Comparison of ENCODE assay signal across 3 cellular contexts in the genomic region with DNA sequence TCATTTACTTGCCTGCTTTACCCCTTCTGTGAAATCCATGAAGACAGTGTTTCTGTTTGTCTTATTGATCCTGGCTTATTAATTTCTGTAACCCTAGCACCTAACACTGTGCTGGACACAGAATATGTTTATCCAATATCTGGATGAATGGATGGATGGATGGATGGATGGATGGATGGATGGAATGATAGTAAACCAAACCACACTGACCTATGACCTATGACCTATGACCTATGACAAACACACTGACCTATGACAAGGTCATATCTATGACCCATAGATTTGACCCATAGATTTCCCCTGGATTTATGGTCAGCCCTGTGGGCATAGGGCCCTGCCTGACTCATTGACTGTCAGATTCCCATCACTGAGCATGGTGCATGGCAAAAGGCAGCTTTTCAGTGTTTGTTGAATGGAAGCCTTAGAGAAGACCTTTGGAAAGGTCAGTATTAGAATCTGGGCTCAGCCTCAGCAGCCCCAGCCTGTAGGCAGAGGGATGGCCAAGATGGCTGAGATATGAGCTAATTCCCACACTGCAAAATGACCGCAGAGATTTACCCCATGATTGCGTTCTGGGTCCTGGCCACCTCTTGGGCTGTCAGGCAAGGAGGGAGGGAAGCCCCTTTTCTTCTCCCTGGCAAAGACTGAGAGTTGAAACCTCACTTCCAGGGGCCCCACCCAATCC.
A peak's percentile ranks its signal among the peaks of the same experiment; 100 is the strongest.
TF ChIP-seq lines count a peak whose summit lies in the region.

No MANE protein-coding gene starts in this region.

TF ChIP-seq in SK-N-SH, 30 proteins besides CTCF, POLR2A, EP300 and RAD21:
- no peak for TF ChIP-seq TEAD4 (IDR thresholded peaks at IDR 0.05; ENCODE audit: borderline replicate concordance, insufficient read depth)
- TF ChIP-seq GATA2 (CRISPR knock-in tag; IDR thresholded peaks at IDR 0.05) = peak; percentile 69

TF ChIP-seq in SK-N-SH treated with all-trans-retinoic acid at 6 μM for 48 hours, 23 proteins besides CTCF, POLR2A, EP300 and RAD21:
- TF ChIP-seq, protein P1, sequence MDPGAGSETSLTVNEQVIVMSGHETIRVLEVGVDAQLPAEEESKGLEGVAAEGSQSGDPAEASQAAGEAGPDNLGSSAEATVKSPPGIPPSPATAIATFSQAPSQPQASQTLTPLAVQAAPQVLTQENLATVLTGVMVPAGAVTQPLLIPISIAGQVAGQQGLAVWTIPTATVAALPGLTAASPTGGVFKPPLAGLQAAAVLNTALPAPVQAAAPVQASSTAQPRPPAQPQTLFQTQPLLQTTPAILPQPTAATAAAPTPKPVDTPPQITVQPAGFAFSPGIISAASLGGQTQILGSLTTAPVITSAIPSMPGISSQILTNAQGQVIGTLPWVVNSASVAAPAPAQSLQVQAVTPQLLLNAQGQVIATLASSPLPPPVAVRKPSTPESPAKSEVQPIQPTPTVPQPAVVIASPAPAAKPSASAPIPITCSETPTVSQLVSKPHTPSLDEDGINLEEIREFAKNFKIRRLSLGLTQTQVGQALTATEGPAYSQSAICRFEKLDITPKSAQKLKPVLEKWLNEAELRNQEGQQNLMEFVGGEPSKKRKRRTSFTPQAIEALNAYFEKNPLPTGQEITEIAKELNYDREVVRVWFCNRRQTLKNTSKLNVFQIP (CRISPR knock-in tag; IDR thresholded peaks at IDR 0.05; ENCODE audit: borderline replicate concordance, low read depth) = no peak
- TF ChIP-seq, protein P2, sequence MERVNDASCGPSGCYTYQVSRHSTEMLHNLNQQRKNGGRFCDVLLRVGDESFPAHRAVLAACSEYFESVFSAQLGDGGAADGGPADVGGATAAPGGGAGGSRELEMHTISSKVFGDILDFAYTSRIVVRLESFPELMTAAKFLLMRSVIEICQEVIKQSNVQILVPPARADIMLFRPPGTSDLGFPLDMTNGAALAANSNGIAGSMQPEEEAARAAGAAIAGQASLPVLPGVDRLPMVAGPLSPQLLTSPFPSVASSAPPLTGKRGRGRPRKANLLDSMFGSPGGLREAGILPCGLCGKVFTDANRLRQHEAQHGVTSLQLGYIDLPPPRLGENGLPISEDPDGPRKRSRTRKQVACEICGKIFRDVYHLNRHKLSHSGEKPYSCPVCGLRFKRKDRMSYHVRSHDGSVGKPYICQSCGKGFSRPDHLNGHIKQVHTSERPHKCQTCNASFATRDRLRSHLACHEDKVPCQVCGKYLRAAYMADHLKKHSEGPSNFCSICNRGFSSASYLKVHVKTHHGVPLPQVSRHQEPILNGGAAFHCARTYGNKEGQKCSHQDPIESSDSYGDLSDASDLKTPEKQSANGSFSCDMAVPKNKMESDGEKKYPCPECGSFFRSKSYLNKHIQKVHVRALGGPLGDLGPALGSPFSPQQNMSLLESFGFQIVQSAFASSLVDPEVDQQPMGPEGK (CRISPR knock-in tag; IDR thresholded peaks at IDR 0.05; ENCODE audit: borderline replicate concordance) = no peak
- TF ChIP-seq ZNF8 (CRISPR knock-in tag; IDR thresholded peaks at IDR 0.05) (no peak), CREB5 (CRISPR knock-in tag; IDR thresholded peaks at IDR 0.05; ENCODE audit: low read depth) (no peak), OSR1 (CRISPR knock-in tag; IDR thresholded peaks at IDR 0.05) (no peak), SNAI2 (CRISPR knock-in tag; IDR thresholded peaks at IDR 0.05) (no peak), GLIS3 (CRISPR knock-in tag; IDR thresholded peaks at IDR 0.05) (no peak), ZC3H10 (CRISPR knock-in tag; IDR thresholded peaks at IDR 0.05) (no peak), ZNF70 (CRISPR knock-in tag; IDR thresholded peaks at IDR 0.05) (no peak)

TF ChIP-seq in H1, 55 proteins besides CTCF, POLR2A, EP300 and RAD21:
- no peak for TF ChIP-seq RNF2 (IDR thresholded peaks at IDR 0.05; ENCODE audit: borderline replicate concordance, low read depth, low read length, missing control alignments, poor library complexity, severe bottlenecking)
- no peak for TF ChIP-seq SUZ12 (IDR thresholded peaks at IDR 0.05; ENCODE audit: low read length)
- no peak for TF ChIP-seq TCF12 (IDR thresholded peaks at IDR 0.05; ENCODE audit: low read depth, low read length)
- TF ChIP-seq, protein P3, sequence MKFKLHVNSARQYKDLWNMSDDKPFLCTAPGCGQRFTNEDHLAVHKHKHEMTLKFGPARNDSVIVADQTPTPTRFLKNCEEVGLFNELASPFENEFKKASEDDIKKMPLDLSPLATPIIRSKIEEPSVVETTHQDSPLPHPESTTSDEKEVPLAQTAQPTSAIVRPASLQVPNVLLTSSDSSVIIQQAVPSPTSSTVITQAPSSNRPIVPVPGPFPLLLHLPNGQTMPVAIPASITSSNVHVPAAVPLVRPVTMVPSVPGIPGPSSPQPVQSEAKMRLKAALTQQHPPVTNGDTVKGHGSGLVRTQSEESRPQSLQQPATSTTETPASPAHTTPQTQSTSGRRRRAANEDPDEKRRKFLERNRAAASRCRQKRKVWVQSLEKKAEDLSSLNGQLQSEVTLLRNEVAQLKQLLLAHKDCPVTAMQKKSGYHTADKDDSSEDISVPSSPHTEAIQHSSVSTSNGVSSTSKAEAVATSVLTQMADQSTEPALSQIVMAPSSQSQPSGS (IDR thresholded peaks at IDR 0.05; ENCODE audit: low read length) = no peak
- TF ChIP-seq TBP (IDR thresholded peaks at IDR 0.05; ENCODE audit: low read depth, low read length) = no peak
- no peak for TF ChIP-seq CHD2 (IDR thresholded peaks at IDR 0.05; ENCODE audit: low read length)
- TF ChIP-seq TAF1 (IDR thresholded peaks at IDR 0.05; ENCODE audit: low read depth, low read length) = no peak
- TF ChIP-seq CBX8 (IDR thresholded peaks at IDR 0.05; ENCODE audit: borderline replicate concordance, low read depth, low read length) = no peak
- TF ChIP-seq USF2 (IDR thresholded peaks at IDR 0.05; ENCODE audit: low read length) = no peak
- no peak for TF ChIP-seq EZH2 (IDR thresholded peaks at IDR 0.05; ENCODE audit: low read depth, low read length, severe bottlenecking)
- no peak for TF ChIP-seq BACH1 (IDR thresholded peaks at IDR 0.05; ENCODE audit: low read length)
- TF ChIP-seq HDAC2 (IDR thresholded peaks at IDR 0.05; ENCODE audit: borderline replicate concordance in 1 of 2, low read depth in 2 of 2, low read length in 2 of 2) = no peak
- no peak for TF ChIP-seq POLR2AphosphoS5 (IDR thresholded peaks at IDR 0.05; ENCODE audit: low read depth, low read length)
- no peak for TF ChIP-seq CHD1 (IDR thresholded peaks at IDR 0.05; ENCODE audit: low read depth, low read length)
- TF ChIP-seq SRF (IDR thresholded peaks at IDR 0.05; ENCODE audit: low read depth, low read length) = no peak
- no peak for TF ChIP-seq SIX5 (IDR thresholded peaks at IDR 0.05; ENCODE audit: low read depth, low read length)
- no peak for TF ChIP-seq HDAC6 (IDR thresholded peaks at IDR 0.05; ENCODE audit: low read depth, low read length)
